17 cellular contexts compared by ENCODE assay signal in genomic region chr11:116224889-116225200, GRCh38.
"Had no signal": no experiment of that assay in that cellular context is flagged by ENCODE, and none has a peak within 500 bp of the region (broad histone marks: within the 10 kb centered on the region; RNA-seq: fewer than 3 reads in every experiment).

No MANE protein-coding gene starts in this region.

- H3K9me3 Mint-ChIP-seq: activated naive CD4-positive, alpha-beta T cell treated with anti-CD3 and anti-CD28 coated beads for 36 hours; activated naive CD8-positive, alpha-beta T cell treated with anti-CD3 and anti-CD28 coated beads for 36 hours; mesothelial cell of epicardium had no signal

- H3K4me3 ChIP-seq: heart right ventricle, stomach, thyroid gland, upper lobe of left lung, vagina had no signal

- FAIRE-seq: astrocyte, TTC549 had no signal

- H3K27ac Mint-ChIP-seq: activated naive CD4-positive, alpha-beta T cell treated with anti-CD3 and anti-CD28 coated beads for 36 hours; activated naive CD8-positive, alpha-beta T cell treated with anti-CD3 and anti-CD28 coated beads for 36 hours; mesothelial cell of epicardium; naive B cell; stimulated activated naive B cell treated with anti-CD40 and anti-IgM and Interleukin-4, amounts not matched to agents 10 μg/mL and 1 μg/mL and 100 μg/mL, for 72 hours had no signal

- H3K27me3 ChIP-seq: thyroid gland, upper lobe of left lung, vagina had no signal

- H3K4me3 Mint-ChIP-seq: activated naive CD4-positive, alpha-beta T cell treated with anti-CD3 and anti-CD28 coated beads for 36 hours; activated naive CD8-positive, alpha-beta T cell treated with anti-CD3 and anti-CD28 coated beads for 36 hours; mesothelial cell of epicardium; naive B cell; stimulated activated naive B cell treated with anti-CD40 and anti-IgM and Interleukin-4, amounts not matched to agents 10 μg/mL and 1 μg/mL and 100 μg/mL, for 72 hours had no signal

- ATAC-seq: activated CD4-positive, CD25-positive, alpha-beta regulatory T cell treated with anti-CD3 and anti-CD28 coated beads, Interleukin-2, amount 50 U/mL, for 24 hours had no signal

- H3K36me3 Mint-ChIP-seq: activated naive CD8-positive, alpha-beta T cell treated with anti-CD3 and anti-CD28 coated beads for 36 hours; mesothelial cell of epicardium; naive B cell; stimulated activated naive B cell treated with anti-CD40 and anti-IgM and Interleukin-4, amounts not matched to agents 10 μg/mL and 1 μg/mL and 100 μg/mL, for 72 hours had no signal

- H3K4me1 ChIP-seq: stomach, thyroid gland, vagina had no signal

- H3K4me1 Mint-ChIP-seq: activated naive CD8-positive, alpha-beta T cell treated with anti-CD3 and anti-CD28 coated beads for 36 hours; naive B cell; stimulated activated naive B cell treated with anti-CD40 and anti-IgM and Interleukin-4, amounts not matched to agents 10 μg/mL and 1 μg/mL and 100 μg/mL, for 72 hours had no signal

- H3K27ac ChIP-seq: heart right ventricle, stomach, thyroid gland, upper lobe of left lung, vagina, WERI-Rb-1 had no signal

- H3K36me3 ChIP-seq: heart right ventricle, stomach, thyroid gland, upper lobe of left lung, vagina, WERI-Rb-1 had no signal

- H3K9me3 ChIP-seq: stomach, thyroid gland, upper lobe of left lung, vagina had no signal

- DNase-seq: activated effector memory CD4-positive, alpha-beta T cell treated with Interleukin-2 at 50 U/mL for 16 hours; central memory CD4-positive, alpha-beta T cell; naive B cell; stimulated activated naive B cell treated with anti-CD40 and anti-IgM and Interleukin-4, amounts not matched to agents 10 μg/mL and 1 μg/mL and 100 μg/mL, for 72 hours; T-helper 9 cell had no signal
